Comparison of ENCODE assay signal across 12 cellular contexts in the genomic region with DNA sequence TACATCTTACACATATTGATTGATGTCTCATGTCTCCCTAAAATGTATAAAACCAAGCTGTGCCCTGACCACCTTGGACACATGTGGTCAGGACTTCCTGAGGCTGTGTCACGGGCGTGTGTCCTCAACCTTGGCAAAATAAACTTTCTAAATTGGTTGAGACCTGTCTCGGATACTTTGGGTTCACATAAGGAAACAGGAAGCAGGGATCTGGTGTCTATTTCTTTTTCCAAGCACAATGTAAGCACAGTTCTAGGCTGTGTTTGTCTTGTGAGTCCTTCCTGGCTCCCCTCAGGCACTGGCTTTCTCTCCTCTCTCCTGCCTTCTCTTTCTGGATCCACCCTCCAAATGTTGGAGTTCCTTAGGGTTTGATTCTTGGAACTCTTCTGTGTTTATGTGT. TPM values are rescaled to one million over a fixed set of nuclear protein-coding genes. Genes with fewer than 3 reads are reported as not detected.
DNase-seq lines count a peak whose midpoint lies in the region; ATAC-seq and TF ChIP-seq lines count a peak whose summit lies in the region.
"Had no signal": no experiment of that assay in that cellular context is flagged by ENCODE, and none has a peak within 500 bp of the region (broad histone marks: within the 10 kb centered on the region; RNA-seq: fewer than 3 reads in every experiment).

No MANE protein-coding gene starts in this region.

- H3K27me3 Mint-ChIP-seq in activated naive CD4-positive, alpha-beta T cell treated with anti-CD3 and anti-CD28 coated beads for 36 hours (ENCODE audit: low read depth), result no peaks in the 10 kb centered on the region
- no peaks in the 10 kb centered on the region for H3K27me3 Mint-ChIP-seq in activated CD8-positive, alpha-beta T cell treated with anti-CD3 and anti-CD28 coated beads for 36 hours
- no peaks in the 10 kb centered on the region for H3K27me3 Mint-ChIP-seq in type B pancreatic cell
- H3K27me3 Mint-ChIP-seq: stimulated activated naive CD8-positive, alpha-beta T cell treated with anti-CD3 and anti-CD28 coated beads, Interleukin-15, amount 100 ng/mL, for 72 hours had no signal

- CTCF ChIA-PET in activated naive CD4-positive, alpha-beta T cell treated with anti-CD3 and anti-CD28 coated beads for 36 hours (lab: Charles Lee), result interaction anchor here (0.7 to 5.7 kb wide), 6 partner anchors 17 to 95 kb away, joined by 3 to 83 read pairs (median 4); a partner anchor contains a TSS
- CTCF ChIA-PET in activated CD8-positive, alpha-beta T cell treated with anti-CD3 and anti-CD28 coated beads for 36 hours (lab: Charles Lee), result interaction anchor here (0.9 to 7.3 kb wide), 7 partner anchors 18 to 121 kb away, joined by 3 to 103 read pairs (median 5); no protein-coding TSS in a partner anchor

- H3K27ac Mint-ChIP-seq in activated naive CD4-positive, alpha-beta T cell treated with anti-CD3 and anti-CD28 coated beads for 36 hours, result peak overlapping the region; percentile 83
- peak overlapping the region; percentile 97 for H3K27ac Mint-ChIP-seq in activated CD8-positive, alpha-beta T cell treated with anti-CD3 and anti-CD28 coated beads for 36 hours
- peak overlapping the region; percentile 80 for H3K27ac Mint-ChIP-seq in type B pancreatic cell

- H3K9me3 Mint-ChIP-seq in activated naive CD4-positive, alpha-beta T cell treated with anti-CD3 and anti-CD28 coated beads for 36 hours, result peaks cover 6% of the 10 kb centered on the region
- H3K9me3 Mint-ChIP-seq in activated CD8-positive, alpha-beta T cell treated with anti-CD3 and anti-CD28 coated beads for 36 hours, result peaks cover 6% of the 10 kb centered on the region
- peaks cover 5% of the 10 kb centered on the region for H3K9me3 Mint-ChIP-seq in type B pancreatic cell

- TF ChIP-seq CTCF in activated CD8-positive, alpha-beta T cell treated with anti-CD3 and anti-CD28 coated beads for 36 hours (IDR thresholded peaks at IDR 0.05), result no peak
- TF ChIP-seq CTCF in type B pancreatic cell (conservative IDR thresholded peaks at IDR 0.05), result no peak

- POLR2A ChIA-PET in activated CD8-positive, alpha-beta T cell treated with anti-CD3 and anti-CD28 coated beads for 36 hours (lab: Charles Lee), result interaction anchor here (1.8 to 2.9 kb wide), 2 partner anchors 26 to 29 kb away, joined by 11 to 13 read pairs; a partner anchor contains a TSS

- intact Hi-C loops in activated naive CD4-positive, alpha-beta T cell treated with anti-CD3 and anti-CD28 coated beads for 36 hours (cut with micrococcal nuclease), result loop anchor here (5.0 to 10.0 kb wide), 2 partner anchors 36 to 926 kb away; no protein-coding TSS in a partner anchor
- intact Hi-C loops in activated CD8-positive, alpha-beta T cell treated with anti-CD3 and anti-CD28 coated beads for 36 hours (cut with micrococcal nuclease), result no loop called here

- H3K36me3 Mint-ChIP-seq in activated naive CD4-positive, alpha-beta T cell treated with anti-CD3 and anti-CD28 coated beads for 36 hours (ENCODE audit: low read depth), result peaks cover 14% of the 10 kb centered on the region
- H3K36me3 Mint-ChIP-seq in activated CD8-positive, alpha-beta T cell treated with anti-CD3 and anti-CD28 coated beads for 36 hours (ENCODE audit: low read depth), result peaks cover 23% of the 10 kb centered on the region
- peaks cover 21% of the 10 kb centered on the region for H3K36me3 Mint-ChIP-seq in type B pancreatic cell

- peak overlapping the region; percentile 16 for H3K4me3 Mint-ChIP-seq in activated naive CD4-positive, alpha-beta T cell treated with anti-CD3 and anti-CD28 coated beads for 36 hours
- no peak overlapping the region for H3K4me3 Mint-ChIP-seq in activated CD8-positive, alpha-beta T cell treated with anti-CD3 and anti-CD28 coated beads for 36 hours
- no peak overlapping the region for H3K4me3 Mint-ChIP-seq in type B pancreatic cell
- H3K4me3 Mint-ChIP-seq: neural crest cell had no signal

- no peak for DNase-seq in activated naive CD4-positive, alpha-beta T cell treated with anti-CD3 and anti-CD28 coated beads for 36 hours
- DNase-seq in activated naive CD4-positive, alpha-beta T cell treated with anti-CD3 and anti-CD28 coated beads, Interleukin-2, amount 50 U/mL, for 16 hours, result no peak
- no peak for DNase-seq in activated CD8-positive, alpha-beta T cell treated with anti-CD3 and anti-CD28 coated beads for 36 hours
- DNase-seq in foreskin melanocyte, result peak; percentile 61
- no peak for DNase-seq in type B pancreatic cell (ENCODE audit: extremely low spot score, unreplicated experiment)
- no peak for DNase-seq in DMS 273 (lab: John Stamatoyannopoulos, UW; ENCODE audit: unreplicated experiment)
- DNase-seq in effector CD8-positive, alpha-beta T cell (lab: John Stamatoyannopoulos, UW), result no peak
- DNase-seq in SW480 (ENCODE audit: low spot score), result no peak
- DNase-seq: amniotic stem cell; stimulated activated naive CD8-positive, alpha-beta T cell treated with anti-CD3 and anti-CD28 coated beads, Interleukin-15, amount 100 ng/mL, for 72 hours had no signal

- H3K4me1 Mint-ChIP-seq in activated naive CD4-positive, alpha-beta T cell treated with anti-CD3 and anti-CD28 coated beads for 36 hours (ENCODE audit: low read depth), result peaks cover 46% of the 10 kb centered on the region
- peaks cover 50% of the 10 kb centered on the region for H3K4me1 Mint-ChIP-seq in activated CD8-positive, alpha-beta T cell treated with anti-CD3 and anti-CD28 coated beads for 36 hours (ENCODE audit: low read depth)
- peaks cover 23% of the 10 kb centered on the region for H3K4me1 Mint-ChIP-seq in type B pancreatic cell (ENCODE audit: unreplicated experiment)

- no peak for ATAC-seq in activated CD8-positive, alpha-beta T cell treated with anti-CD3 and anti-CD28 coated beads for 36 hours
- ATAC-seq: activated CD4-positive, CD25-positive, alpha-beta regulatory T cell treated with anti-CD3 and anti-CD28 coated beads, Interleukin-2, amount 50 U/mL, for 24 hours; stimulated activated naive CD8-positive, alpha-beta T cell treated with anti-CD3 and anti-CD28 coated beads, Interleukin-15, amount 100 ng/mL, for 72 hours had no signal

RNA-seq across cellular contexts. Expression of a gene that starts 27.6 kb away (rescaled TPM):
- 1,000 to 10,000 TPM; 3,331 to 3,631 TPM for total RNA-seq in activated naive CD4-positive, alpha-beta T cell treated with anti-CD3 and anti-CD28 coated beads for 36 hours
- total RNA-seq in activated CD8-positive, alpha-beta T cell treated with anti-CD3 and anti-CD28 coated beads for 36 hours, result 1,000 to 10,000 TPM; 3,533 to 3,563 TPM
- 3,472 and 4,120 TPM in 2 replicates for total RNA-seq in type B pancreatic cell (ENCODE audit: low replicate concordance)

RNA-seq across cellular contexts. Expression of a gene that starts 49.6 kb away (rescaled TPM):
- total RNA-seq in activated naive CD4-positive, alpha-beta T cell treated with anti-CD3 and anti-CD28 coated beads for 36 hours, result 10 to 100 TPM; 13.6 to 15.1 TPM
- total RNA-seq in activated CD8-positive, alpha-beta T cell treated with anti-CD3 and anti-CD28 coated beads for 36 hours, result 10 to 100 TPM; 18.9 to 21.2 TPM
- 5.5 and 7.6 TPM in 2 replicates for total RNA-seq in type B pancreatic cell (ENCODE audit: low replicate concordance)
